ENCODE assay signal across 8 cellular contexts in the genomic region with DNA sequence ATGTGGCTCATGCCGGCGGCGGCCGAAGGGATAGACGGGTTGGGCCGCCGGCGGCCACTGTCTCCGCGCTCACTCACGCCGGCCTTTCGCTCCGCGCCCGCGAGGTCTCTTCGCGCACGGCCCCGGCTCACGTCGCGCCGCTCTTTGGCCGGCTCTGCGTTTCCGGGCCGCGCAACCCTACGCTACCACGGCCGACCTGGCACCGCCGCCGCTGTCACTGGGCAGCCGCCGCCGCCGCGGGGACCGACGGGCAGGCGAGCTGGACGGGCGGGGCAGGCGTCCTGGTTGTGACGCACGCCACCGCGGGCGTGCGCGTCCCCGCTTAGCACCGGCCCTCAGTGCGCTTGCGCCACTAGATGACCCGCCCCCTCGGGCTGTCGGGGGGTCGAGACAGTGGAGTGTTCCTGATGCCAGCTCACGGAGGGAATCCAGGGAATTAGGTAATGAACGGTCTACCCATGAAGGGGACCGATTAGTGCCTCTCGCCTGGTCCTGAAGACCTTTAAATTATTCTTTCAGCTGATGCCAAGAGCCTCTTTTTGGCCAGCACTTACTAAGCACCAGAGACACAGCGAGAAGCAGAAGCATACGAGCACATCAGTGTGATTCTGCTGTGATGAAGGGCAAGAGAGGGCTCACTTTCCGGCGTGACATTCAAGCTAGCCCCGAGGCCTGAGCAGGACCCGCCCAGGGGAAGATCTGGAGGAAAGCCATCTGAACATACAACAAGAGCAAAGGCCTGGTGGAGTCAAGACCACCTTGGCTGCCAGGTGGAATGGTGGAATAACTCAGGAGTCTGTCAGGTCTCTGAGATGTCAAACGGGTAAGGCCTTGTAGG. TPM values are rescaled to one million over a fixed set of nuclear protein-coding genes. Genes with fewer than 3 reads are reported as not detected.
A peak's percentile ranks its signal among the peaks of the same experiment; 100 is the strongest.
DNase-seq lines count a peak whose midpoint lies in the region; ATAC-seq and TF ChIP-seq lines count a peak whose summit lies in the region.

TSS of gene PRKAR2A (minus strand) at position 289 of the 838 bp plus-strand sequence. CDS start at position 11, 278 bp downstream.

- H3K4me3 ChIP-seq in WI38 (ENCODE audit: low read depth, low read length) (peak within 1 kb of the TSS; percentile 80), breast epithelium (peak within 1 kb of the TSS; percentile 62 to 91 (median 90)), iPS-20b (ENCODE audit: low read length) (peak within 1 kb of the TSS; percentile 72), skeletal muscle tissue (ENCODE audit: low read length in 3 of 3) (peak within 1 kb of the TSS; percentile 75 to 84 (median 83))

- H3K9me3 ChIP-seq in breast epithelium = no peaks in the 10 kb centered on the region
- H3K9me3 ChIP-seq in iPS-20b (ENCODE audit: insufficient read depth, low read depth, low read length) = no peaks in the 10 kb centered on the region
- H3K9me3 ChIP-seq in skeletal muscle tissue (ENCODE audit: control insufficient read depth in 3 of 3, low read length in 3 of 3) = no peaks in the 10 kb centered on the region

- DNase-seq in A172 (ENCODE audit: low spot score) (peak; percentile 70), NCI-H2196 (lab: John Stamatoyannopoulos, UW; ENCODE audit: unreplicated experiment) (peak; percentile 75), breast epithelium (ENCODE audit: low spot score in 2 of 2) (peak; percentile 76 to 82)

- H3K4me1 ChIP-seq in breast epithelium (peaks cover 0 to 10% of the 10 kb centered on the region in 2 donors), iPS-20b (ENCODE audit: insufficient read depth, low read length) (peaks cover 3% of the 10 kb centered on the region), skeletal muscle tissue (ENCODE audit: control insufficient read depth in 3 of 3, insufficient read depth in 3 of 3, low read length in 3 of 3) (peaks cover 19 to 31% (median 22%) of the 10 kb centered on the region in 3 donors)

- peak within 1 kb of the TSS; percentile 90 to 96 for H3K27ac ChIP-seq in breast epithelium
- no peak within 1 kb of the TSS for H3K27ac ChIP-seq in iPS-20b (ENCODE audit: low read length)
- H3K27ac ChIP-seq in skeletal muscle tissue (ENCODE audit: low read depth, low read length) = peak within 1 kb of the TSS; percentile 94

- ATAC-seq in GM18520 (IDR thresholded peaks at IDR 0.05; ENCODE audit: unreplicated experiment) = peak; percentile 90
- ATAC-seq in HG03060 (IDR thresholded peaks at IDR 0.05; ENCODE audit: low read depth, unreplicated experiment) = peak; percentile 70

- peak; percentile 23 for TF ChIP-seq POLR2A in breast epithelium (IDR thresholded peaks at IDR 0.05)

- intact Hi-C loops in breast epithelium (cut with DNase I; ENCODE audit: low total_unique reads) = no loop called here

- H3K36me3 ChIP-seq in breast epithelium (no peaks in the 10 kb centered on the region), iPS-20b (ENCODE audit: insufficient read depth, low read depth, low read length) (no peaks in the 10 kb centered on the region), skeletal muscle tissue (ENCODE audit: control insufficient read depth in 3 of 3, insufficient read depth in 3 of 3, low read length in 3 of 3) (peaks cover 0 to 2% (median 0%) of the 10 kb centered on the region in 3 donors)

- H3K9ac ChIP-seq in iPS-20b (ENCODE audit: low read depth, low read length) = peak within 1 kb of the TSS; percentile 65; the same call in 1 of the 2 replicates
- peak within 1 kb of the TSS; percentile 77 to 90 (median 85) for H3K9ac ChIP-seq in skeletal muscle tissue (ENCODE audit: low read depth in 1 of 3, low read length in 3 of 3)

- TF ChIP-seq CTCF in WI38 (IDR thresholded peaks at IDR 0.05; ENCODE audit: low read depth, low read length) = no peak
- no peak for TF ChIP-seq CTCF in breast epithelium (IDR thresholded peaks at IDR 0.05)

- no peaks in the 10 kb centered on the region for H3K27me3 ChIP-seq in breast epithelium
- H3K27me3 ChIP-seq in iPS-20b (ENCODE audit: insufficient read depth, low read length) = peaks cover 19% of the 10 kb centered on the region
- no peaks in the 10 kb centered on the region for H3K27me3 ChIP-seq in skeletal muscle tissue (ENCODE audit: control insufficient read depth in 3 of 3, insufficient read depth in 3 of 3, low read length in 3 of 3)

RNA-seq across cellular contexts. Expression of gene PRKAR2A, which starts in this region (rescaled TPM):
- 33.9 and 37.3 TPM in 2 replicates for total RNA-seq in A172 (2014; rRNA removed; shearing (Covaris generic))
- total RNA-seq in breast epithelium = 10 to 100 TPM; 27.2 to 33.0 (median 30.7) TPM
- total RNA-seq in skeletal muscle tissue = 26.6 TPM
